Comparison of ENCODE assay signal across 1 cellular context in the genomic region with DNA sequence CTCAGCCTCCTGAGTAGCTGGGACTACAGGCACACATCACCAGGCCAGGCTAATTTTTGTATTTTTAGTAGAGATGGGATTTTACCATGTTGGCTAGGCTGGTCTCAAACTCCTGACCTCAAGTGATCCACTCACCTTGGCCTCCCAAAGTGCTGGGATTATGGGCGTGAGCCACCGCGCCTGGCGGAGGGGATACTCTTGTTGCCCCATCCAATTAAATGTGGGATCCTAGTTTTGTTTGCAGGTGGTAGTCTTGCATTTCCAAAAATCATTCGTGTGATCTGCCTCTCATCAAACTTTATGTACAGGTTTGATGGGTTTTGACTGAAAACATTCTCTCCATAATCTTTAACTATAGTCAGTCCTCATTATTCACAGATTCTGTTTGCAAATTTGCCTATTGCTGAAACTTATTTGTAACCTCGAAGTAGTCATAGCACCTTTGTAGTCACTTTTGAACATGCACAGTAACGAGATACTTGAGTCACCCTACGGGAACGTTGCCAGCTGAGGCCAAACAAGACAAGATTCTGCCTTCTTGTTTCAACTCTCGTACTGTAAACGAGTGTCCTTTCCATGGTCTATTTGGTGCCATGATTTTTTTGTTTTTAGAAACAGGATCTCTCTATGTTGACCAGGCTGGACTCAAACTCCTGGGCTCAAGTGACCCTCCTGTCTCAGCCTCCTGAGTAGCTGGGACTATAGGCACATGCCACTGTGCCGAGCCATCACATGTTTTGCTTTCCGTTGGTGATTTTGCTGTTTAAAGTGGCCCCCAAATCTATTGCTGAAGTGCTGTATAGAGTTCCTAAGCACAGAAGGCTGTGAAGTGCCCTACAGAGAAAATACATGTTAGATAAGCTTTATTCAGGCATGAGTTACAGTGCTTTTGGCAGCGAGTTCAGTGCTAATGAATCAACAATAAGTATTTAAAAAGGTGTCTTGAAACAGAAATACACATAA.
TF ChIP-seq lines count a peak whose summit lies in the region.

No MANE protein-coding gene starts in this region.

TF ChIP-seq in HCT116, 20 proteins besides CTCF, POLR2A, EP300 and RAD21 (continued from another document):
- TF ChIP-seq, protein P1, sequence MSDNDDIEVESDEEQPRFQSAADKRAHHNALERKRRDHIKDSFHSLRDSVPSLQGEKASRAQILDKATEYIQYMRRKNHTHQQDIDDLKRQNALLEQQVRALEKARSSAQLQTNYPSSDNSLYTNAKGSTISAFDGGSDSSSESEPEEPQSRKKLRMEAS (IDR thresholded peaks at IDR 0.05), result peak; percentile 57; the same call in 1 of the 2 replicates
